Comparison of ENCODE assay signal across 17 cellular contexts in genomic region chr3:18531662-18532061, GRCh38.
A peak's percentile ranks its signal among the peaks of the same experiment; 100 is the strongest.
DNase-seq lines count a peak whose midpoint lies in the region; ATAC-seq and TF ChIP-seq lines count a peak whose summit lies in the region.
"Had no signal": no experiment of that assay in that cellular context is flagged by ENCODE, and none has a peak within 500 bp of the region (broad histone marks: within the 10 kb centered on the region; RNA-seq: fewer than 3 reads in every experiment).

No MANE protein-coding gene starts in this region.

- WGBS in upper lobe of left lung, 2 donors, result 69 to 88% methylated on average over 1 of the region's 1 CpG

- H3K4me1 Mint-ChIP-seq in activated naive CD8-positive, alpha-beta T cell treated with anti-CD3 and anti-CD28 coated beads, Interleukin-2, amount 50 U/mL, for 24 hours, result peaks cover 27% of the 10 kb centered on the region
- H3K4me1 Mint-ChIP-seq in activated naive CD8-positive, alpha-beta T cell treated with anti-CD3 and anti-CD28 coated beads for 36 hours, result peaks cover 10% of the 10 kb centered on the region

- H3K36me3 Mint-ChIP-seq in activated naive CD8-positive, alpha-beta T cell treated with anti-CD3 and anti-CD28 coated beads, Interleukin-2, amount 50 U/mL, for 24 hours (ENCODE audit: low read depth), result peaks cover 14% of the 10 kb centered on the region
- peaks cover 25% of the 10 kb centered on the region for H3K36me3 Mint-ChIP-seq in activated naive CD8-positive, alpha-beta T cell treated with anti-CD3 and anti-CD28 coated beads for 36 hours

- H3K4me1 ChIP-seq in upper lobe of left lung, result no peaks in the 10 kb centered on the region
- H3K4me1 ChIP-seq: SJSA1, suprapubic skin had no signal

- ATAC-seq in activated naive CD8-positive, alpha-beta T cell treated with anti-CD3 and anti-CD28 coated beads, Interleukin-2, amount 50 U/mL, for 24 hours, result peak; percentile 77
- ATAC-seq in GM21825 (IDR thresholded peaks at IDR 0.05; ENCODE audit: unreplicated experiment) (peak; percentile 97), HG03280 (IDR thresholded peaks at IDR 0.05; ENCODE audit: unreplicated experiment) (peak; percentile 60), upper lobe of left lung (ENCODE audit: low FRiP score in 2 of 2) (no peak)

- H3K4me3 ChIP-seq in upper lobe of left lung, result no peak overlapping the region
- H3K4me3 ChIP-seq: SJSA1, suprapubic skin had no signal

- no peak overlapping the region for H3K4me3 Mint-ChIP-seq in activated naive CD8-positive, alpha-beta T cell treated with anti-CD3 and anti-CD28 coated beads, Interleukin-2, amount 50 U/mL, for 24 hours
- no peak overlapping the region for H3K4me3 Mint-ChIP-seq in activated naive CD8-positive, alpha-beta T cell treated with anti-CD3 and anti-CD28 coated beads for 36 hours
- H3K4me3 Mint-ChIP-seq: activated naive CD8-positive, alpha-beta T cell treated with anti-CD3 and anti-CD28 coated beads, Interleukin-2, amount 10 ng/mL, durations not matched to agents 7 days and 5 days; immature natural killer cell had no signal

- H3K27ac Mint-ChIP-seq in activated naive CD8-positive, alpha-beta T cell treated with anti-CD3 and anti-CD28 coated beads, Interleukin-2, amount 50 U/mL, for 24 hours, result no peak overlapping the region
- H3K27ac Mint-ChIP-seq in activated naive CD8-positive, alpha-beta T cell treated with anti-CD3 and anti-CD28 coated beads for 36 hours, result no peak overlapping the region
- H3K27ac Mint-ChIP-seq: activated naive CD8-positive, alpha-beta T cell treated with anti-CD3 and anti-CD28 coated beads, Interleukin-2, amount 10 ng/mL, durations not matched to agents 7 days and 5 days had no signal

- H3K36me3 ChIP-seq in upper lobe of left lung, result no peaks in the 10 kb centered on the region
- H3K36me3 ChIP-seq: SJSA1, suprapubic skin had no signal

- no peak for TF ChIP-seq POLR2A in upper lobe of left lung (IDR thresholded peaks at IDR 0.05)

- no peaks in the 10 kb centered on the region for H3K27me3 ChIP-seq in upper lobe of left lung
- H3K27me3 ChIP-seq: SJSA1, suprapubic skin had no signal

- DNase-seq in activated naive CD8-positive, alpha-beta T cell treated with anti-CD3 and anti-CD28 coated beads, Interleukin-2, amount 50 U/mL, for 24 hours, result no peak
- DNase-seq in activated naive CD8-positive, alpha-beta T cell treated with anti-CD3 and anti-CD28 coated beads for 36 hours, result no peak
- DNase-seq in upper lobe of left lung, result no peak
- no peak for DNase-seq in ureter (ENCODE audit: low spot score)
- no peak for DNase-seq in C1 segment of cervical spinal cord (lab: John Stamatoyannopoulos, UW)
- DNase-seq in GM10266 (ENCODE audit: extremely low spot score), result no peak
- DNase-seq: activated CD4-positive, alpha-beta T cell treated with anti-CD3 and anti-CD28 coated beads for 1 hour; activated naive CD8-positive, alpha-beta T cell treated with anti-CD3 and anti-CD28 coated beads, Interleukin-2, amount 10 ng/mL, durations not matched to agents 7 days and 5 days; DND-41; immature natural killer cell; NCI-H1105; NCI-H774; stimulated activated CD4-positive, alpha-beta T cell treated with anti-CD3 and anti-CD28 coated beads, Interleukin-4, amount 100 ng/mL, for 4 hours had no signal

- H3K27ac ChIP-seq in upper lobe of left lung, result no peak overlapping the region
- H3K27ac ChIP-seq: SJSA1, suprapubic skin had no signal

- TF ChIP-seq CTCF in upper lobe of left lung (IDR thresholded peaks at IDR 0.05), result no peak
- no peak for TF ChIP-seq CTCF in GM10266 (IDR thresholded peaks at IDR 0.05; ENCODE audit: control insufficient read depth, insufficient read depth, low read depth, missing control alignments)

- H3K27me3 Mint-ChIP-seq in activated naive CD8-positive, alpha-beta T cell treated with anti-CD3 and anti-CD28 coated beads, Interleukin-2, amount 50 U/mL, for 24 hours, result no peaks in the 10 kb centered on the region
- H3K27me3 Mint-ChIP-seq in activated naive CD8-positive, alpha-beta T cell treated with anti-CD3 and anti-CD28 coated beads for 36 hours, result no peaks in the 10 kb centered on the region
- H3K27me3 Mint-ChIP-seq: activated naive CD8-positive, alpha-beta T cell treated with anti-CD3 and anti-CD28 coated beads, Interleukin-2, amount 10 ng/mL, durations not matched to agents 7 days and 5 days had no signal

- H3K9me3 ChIP-seq in upper lobe of left lung, result no peaks in the 10 kb centered on the region
- H3K9me3 ChIP-seq: SJSA1, suprapubic skin had no signal

- TF ChIP-seq EP300 in upper lobe of left lung (IDR thresholded peaks at IDR 0.05), result no peak

- peaks cover 5% of the 10 kb centered on the region for H3K9me3 Mint-ChIP-seq in activated naive CD8-positive, alpha-beta T cell treated with anti-CD3 and anti-CD28 coated beads, Interleukin-2, amount 50 U/mL, for 24 hours
- no peaks in the 10 kb centered on the region for H3K9me3 Mint-ChIP-seq in activated naive CD8-positive, alpha-beta T cell treated with anti-CD3 and anti-CD28 coated beads for 36 hours

Comparison
In these comparisons a context has a peak if more than half of its experiments do, and no peak if none do; other contexts are left out.
1. ATAC-seq: peak in activated naive CD8-positive, alpha-beta T cell treated with anti-CD3 and anti-CD28 coated beads, Interleukin-2, amount 50 U/mL, for 24 hours (single experiment), GM21825 (single experiment) and HG03280 (single experiment); none in upper lobe of left lung (0 of 2).